Comparison of ENCODE assay signal across 22 cellular contexts in the genomic region with DNA sequence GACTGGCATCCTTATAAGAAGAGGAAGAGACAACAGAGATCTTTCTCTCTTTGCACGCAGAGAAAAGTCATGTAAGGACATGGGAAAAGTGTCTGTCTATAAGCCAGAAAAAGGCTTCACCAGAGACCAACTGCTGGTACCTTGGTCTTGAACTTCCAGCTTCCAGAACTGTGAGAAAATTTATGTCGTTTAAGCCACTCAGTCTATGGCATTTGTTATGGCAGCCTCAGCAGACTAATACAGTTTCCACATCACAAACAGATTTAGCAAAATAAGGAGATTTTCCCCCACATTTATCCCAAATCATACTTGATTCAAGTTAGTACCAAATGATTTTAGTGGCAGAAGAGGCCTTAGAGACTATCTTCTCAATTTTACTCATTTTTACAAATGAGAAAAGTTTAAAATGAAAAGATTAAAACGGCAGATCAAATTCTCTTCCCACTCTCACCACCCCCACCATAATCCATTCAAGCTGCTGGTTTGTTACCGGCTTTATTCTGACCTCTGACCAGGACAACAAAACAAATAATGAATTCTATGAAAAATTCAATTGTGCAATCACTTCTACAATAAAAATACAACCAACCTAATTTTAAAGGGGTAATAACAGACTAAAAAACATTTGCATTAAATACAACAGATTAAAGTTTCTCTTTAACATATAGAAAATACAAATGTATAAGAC.
"Had no signal": no experiment of that assay in that cellular context is flagged by ENCODE, and none has a peak within 500 bp of the region (broad histone marks: within the 10 kb centered on the region; RNA-seq: fewer than 3 reads in every experiment).

No MANE protein-coding gene starts in this region.

- H3K27ac Mint-ChIP-seq: activated CD8-positive, alpha-beta memory T cell treated with anti-CD3 and anti-CD28 coated beads, Interleukin-2, amount 10 ng/mL, durations not matched to agents 7 days and 5 days; activated naive CD8-positive, alpha-beta T cell; activated T-cell treated with anti-CD3 and anti-CD28 coated beads, Interleukin-2, amount 50 U/mL, for 24 hours; T-helper 17 cell; WTC11 had no signal

- H3K9me3 Mint-ChIP-seq: activated T-cell treated with anti-CD3 and anti-CD28 coated beads, Interleukin-2, amount 50 U/mL, for 24 hours; WTC11 had no signal

- DNase-seq: activated CD4-positive, alpha-beta T cell treated with anti-CD3 and anti-CD28 coated beads for 48 hours; activated CD4-positive, alpha-beta T cell treated with anti-CD3 and anti-CD28 coated beads, Interleukin-2, amount 50 U/mL, for 48 hours; activated CD4-positive, CD25-positive, alpha-beta regulatory T cell treated with anti-CD3 and anti-CD28 coated beads, Interleukin-2, amount 50 U/mL, for 72 hours; activated CD8-positive, alpha-beta memory T cell treated with anti-CD3 and anti-CD28 coated beads, Interleukin-2, amount 10 ng/mL, durations not matched to agents 7 days and 5 days; activated effector memory CD4-positive, alpha-beta T cell treated with anti-CD3 and anti-CD28 coated beads, Interleukin-2, amount 50 U/mL, for 16 hours; activated naive CD4-positive, alpha-beta T cell treated with Interleukin-2 at 50 U/mL for 16 hours; activated T-cell treated with anti-CD3 and anti-CD28 coated beads, Interleukin-2, amount 50 U/mL, for 24 hours; Kasumi-1; KBM-7; NCI-H1105 treated with DMSO at 0.1 percent for 48 hours; NCI-H146; NCI-H187 treated with DMSO at 0.1 percent for 48 hours; NCI-H2171; NCI-H2227 treated with DMSO at 0.1 percent for 48 hours; NCI-H446 treated with DMSO at 0.1 percent for 48 hours; NCI-H524 treated with DMSO at 0.1 percent for 48 hours; NCI-H748 treated with DMSO at 0.1 percent for 48 hours; SIG-M5; T-helper 17 cell; T-helper 9 cell had no signal

- H3K4me3 Mint-ChIP-seq: activated CD8-positive, alpha-beta memory T cell treated with anti-CD3 and anti-CD28 coated beads, Interleukin-2, amount 10 ng/mL, durations not matched to agents 7 days and 5 days; activated naive CD8-positive, alpha-beta T cell; activated T-cell treated with anti-CD3 and anti-CD28 coated beads, Interleukin-2, amount 50 U/mL, for 24 hours; T-helper 17 cell; WTC11 had no signal

- H3K36me3 Mint-ChIP-seq: activated CD8-positive, alpha-beta memory T cell treated with anti-CD3 and anti-CD28 coated beads, Interleukin-2, amount 10 ng/mL, durations not matched to agents 7 days and 5 days; activated naive CD8-positive, alpha-beta T cell; WTC11 had no signal

- H3K27me3 Mint-ChIP-seq: activated CD8-positive, alpha-beta memory T cell treated with anti-CD3 and anti-CD28 coated beads, Interleukin-2, amount 10 ng/mL, durations not matched to agents 7 days and 5 days had no signal

- H3K4me1 Mint-ChIP-seq: activated CD8-positive, alpha-beta memory T cell treated with anti-CD3 and anti-CD28 coated beads, Interleukin-2, amount 10 ng/mL, durations not matched to agents 7 days and 5 days had no signal

- ATAC-seq: activated CD8-positive, alpha-beta memory T cell treated with anti-CD3 and anti-CD28 coated beads, Interleukin-2, amount 10 ng/mL, durations not matched to agents 7 days and 5 days; T-helper 17 cell; WTC11 had no signal
